ENCODE assay signal across 1 cellular context in genomic region chr16:84159006-84159405, GRCh38.
TF ChIP-seq lines count a peak whose summit lies in the region.

No MANE protein-coding gene starts in this region.

TF ChIP-seq in WTC11, 78 proteins besides CTCF, POLR2A, EP300 and RAD21 (continued from another document):
- TF ChIP-seq, protein P1, sequence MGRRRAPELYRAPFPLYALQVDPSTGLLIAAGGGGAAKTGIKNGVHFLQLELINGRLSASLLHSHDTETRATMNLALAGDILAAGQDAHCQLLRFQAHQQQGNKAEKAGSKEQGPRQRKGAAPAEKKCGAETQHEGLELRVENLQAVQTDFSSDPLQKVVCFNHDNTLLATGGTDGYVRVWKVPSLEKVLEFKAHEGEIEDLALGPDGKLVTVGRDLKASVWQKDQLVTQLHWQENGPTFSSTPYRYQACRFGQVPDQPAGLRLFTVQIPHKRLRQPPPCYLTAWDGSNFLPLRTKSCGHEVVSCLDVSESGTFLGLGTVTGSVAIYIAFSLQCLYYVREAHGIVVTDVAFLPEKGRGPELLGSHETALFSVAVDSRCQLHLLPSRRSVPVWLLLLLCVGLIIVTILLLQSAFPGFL (CRISPR knock-in tag; IDR thresholded peaks at IDR 0.05; ENCODE audit: borderline replicate concordance) = no peak
- TF ChIP-seq, protein P2, sequence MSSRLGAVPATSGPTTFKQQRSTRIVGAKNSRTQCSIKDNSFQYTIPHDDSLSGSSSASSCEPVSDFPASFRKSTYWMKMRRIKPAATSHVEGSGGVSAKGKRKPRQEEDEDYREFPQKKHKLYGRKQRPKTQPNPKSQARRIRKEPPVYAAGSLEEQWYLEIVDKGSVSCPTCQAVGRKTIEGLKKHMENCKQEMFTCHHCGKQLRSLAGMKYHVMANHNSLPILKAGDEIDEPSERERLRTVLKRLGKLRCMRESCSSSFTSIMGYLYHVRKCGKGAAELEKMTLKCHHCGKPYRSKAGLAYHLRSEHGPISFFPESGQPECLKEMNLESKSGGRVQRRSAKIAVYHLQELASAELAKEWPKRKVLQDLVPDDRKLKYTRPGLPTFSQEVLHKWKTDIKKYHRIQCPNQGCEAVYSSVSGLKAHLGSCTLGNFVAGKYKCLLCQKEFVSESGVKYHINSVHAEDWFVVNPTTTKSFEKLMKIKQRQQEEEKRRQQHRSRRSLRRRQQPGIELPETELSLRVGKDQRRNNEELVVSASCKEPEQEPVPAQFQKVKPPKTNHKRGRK (CRISPR knock-in tag; IDR thresholded peaks at IDR 0.05; ENCODE audit: borderline replicate concordance) = no peak
- TF ChIP-seq KAT7 (CRISPR knock-in tag; IDR thresholded peaks at IDR 0.05; ENCODE audit: borderline replicate concordance) (no peak), NR1H2 (CRISPR knock-in tag; IDR thresholded peaks at IDR 0.05) (no peak), ZNF671 (CRISPR knock-in tag; IDR thresholded peaks at IDR 0.05) (no peak), PRRX2 (CRISPR knock-in tag; IDR thresholded peaks at IDR 0.05) (no peak), TEAD1 (CRISPR knock-in tag; IDR thresholded peaks at IDR 0.05) (no peak)
